16 cellular contexts compared by ENCODE assay signal in the genomic region with DNA sequence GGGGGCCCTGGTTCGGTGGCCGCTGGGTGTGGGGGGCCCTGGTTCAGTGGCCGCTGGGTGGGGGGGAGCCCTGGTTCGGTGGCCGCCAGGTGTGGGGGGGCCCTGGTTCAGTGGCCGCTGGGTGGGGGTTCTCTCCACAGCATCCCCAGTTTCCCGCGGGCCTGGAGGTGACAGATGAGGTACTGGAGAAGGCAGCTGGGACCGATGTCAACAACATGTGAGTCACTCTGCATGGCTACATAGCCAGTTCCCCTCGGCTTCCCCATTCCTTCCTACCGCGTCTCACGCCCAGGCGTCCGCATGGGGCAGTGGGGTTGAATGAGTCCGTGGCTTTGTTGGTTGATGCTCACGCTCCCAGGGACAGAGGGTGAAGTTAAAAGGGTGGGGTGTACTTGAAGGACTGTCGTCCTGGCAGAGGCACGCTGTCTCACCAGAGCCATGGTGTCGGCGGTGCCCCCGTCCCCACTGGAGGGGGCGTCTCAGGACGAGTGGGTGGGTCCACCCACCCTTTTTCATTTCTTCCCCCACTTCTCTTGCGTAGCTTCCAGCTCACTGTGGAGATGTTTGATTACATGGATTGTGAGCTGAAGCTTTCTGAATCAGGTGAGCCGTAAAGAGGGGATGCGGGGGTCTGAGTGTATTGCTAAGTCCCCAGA. TPM values are rescaled to one million over a fixed set of nuclear protein-coding genes. Genes with fewer than 3 reads are reported as not detected.
DNase-seq lines count a peak whose midpoint lies in the region; ATAC-seq and TF ChIP-seq lines count a peak whose summit lies in the region.
"Had no signal": no experiment of that assay in that cellular context is flagged by ENCODE, and none has a peak within 500 bp of the region (broad histone marks: within the 10 kb centered on the region; RNA-seq: fewer than 3 reads in every experiment).

No MANE protein-coding gene starts in this region.

- peak; percentile 44 for DNase-seq in ELR (ENCODE audit: low read depth)
- peak; percentile 49 for DNase-seq in RPMI7951 (ENCODE audit: low read depth)
- peak; percentile 70 to 71 for DNase-seq in fibroblast of lung (ENCODE audit: low read depth in 2 of 2)
- no peak for DNase-seq in suprapubic skin (ENCODE audit: low spot score in 2 of 2)
- DNase-seq in NCI-H1930 (lab: John Stamatoyannopoulos, UW) = no peak
- DNase-seq in hepatic stellate cell (ENCODE audit: low spot score) = no peak
- DNase-seq: activated CD8-positive, alpha-beta T cell treated with anti-CD3 and anti-CD28 coated beads for 36 hours; activated effector memory CD4-positive, alpha-beta T cell treated with Interleukin-2 at 50 U/mL for 16 hours; effector memory CD4-positive, alpha-beta T cell; KBM-7; left colon; naive B cell; NCI-H187 treated with DMSO at 0.1 percent for 48 hours; SIG-M5 had no signal

- no peak for TF ChIP-seq POLR2A in suprapubic skin (IDR thresholded peaks at IDR 0.05)

- H2AFZ ChIP-seq in fibroblast of lung (ENCODE audit: low read length) = no peak overlapping the region
- H2AFZ ChIP-seq: GM23338 had no signal

- H3K27ac ChIP-seq in fibroblast of lung (ENCODE audit: insufficient read depth, low read length) (no peak overlapping the region), suprapubic skin (peak overlapping the region; percentile 88)

- H3K4me1 ChIP-seq in fibroblast of lung (ENCODE audit: control insufficient read depth, extremely low read depth, insufficient read depth, low read length) (peaks cover 9% of the 10 kb centered on the region), suprapubic skin (peaks cover 40% of the 10 kb centered on the region)

- ATAC-seq in HG02588 (IDR thresholded peaks at IDR 0.05; ENCODE audit: unreplicated experiment) = no peak
- ATAC-seq: activated CD8-positive, alpha-beta T cell treated with anti-CD3 and anti-CD28 coated beads for 36 hours; GM23338; left colon had no signal

- H3K36me3 ChIP-seq in fibroblast of lung (ENCODE audit: control insufficient read depth, insufficient read depth, low read length) (no peaks in the 10 kb centered on the region), suprapubic skin (peaks cover 25% of the 10 kb centered on the region)

- H3K9ac ChIP-seq in fibroblast of lung (ENCODE audit: insufficient read depth, low read length) = no peak overlapping the region

- H3K79me2 ChIP-seq in fibroblast of lung (ENCODE audit: control insufficient read depth, insufficient read depth, low read length) = no peaks in the 10 kb centered on the region

- no peaks in the 10 kb centered on the region for H3K27me3 ChIP-seq in fibroblast of lung (ENCODE audit: control insufficient read depth, insufficient read depth, low read length)
- H3K27me3 ChIP-seq in suprapubic skin = no peaks in the 10 kb centered on the region

- TF ChIP-seq CTCF in fibroblast of lung (conservative IDR thresholded peaks at IDR 0.05 in 1 of 2, IDR thresholded peaks at IDR 0.05 in 1 of 2; ENCODE audit: low read depth in 1 of 2, low read length in 2 of 2) (no peak), suprapubic skin (IDR thresholded peaks at IDR 0.05) (no peak)

- no peaks in the 10 kb centered on the region for H4K20me1 ChIP-seq in fibroblast of lung (ENCODE audit: control insufficient read depth, extremely low read depth, insufficient read depth, low read length)

- TF ChIP-seq EP300 in suprapubic skin (IDR thresholded peaks at IDR 0.05) = no peak

- H3K4me3 ChIP-seq in fibroblast of lung (replicated peaks in 1 of 4; ENCODE audit: control extremely low read depth in 1 of 4, insufficient read depth in 1 of 4, low read depth in 3 of 4, low read length in 4 of 4) = no peak overlapping the region
- no peak overlapping the region for H3K4me3 ChIP-seq in suprapubic skin
- H3K4me3 ChIP-seq: GM23338 had no signal

- no peak overlapping the region for H3K4me2 ChIP-seq in fibroblast of lung (ENCODE audit: extremely low read depth, insufficient read depth, low read length)
- H3K4me2 ChIP-seq: GM23338 had no signal

- 78% methylated on average over 19 of the region's 27 CpGs for WGBS in suprapubic skin

- H3K9me3 ChIP-seq in fibroblast of lung (ENCODE audit: control insufficient read depth, insufficient read depth, low read depth, low read length) (no peaks in the 10 kb centered on the region), suprapubic skin (no peaks in the 10 kb centered on the region)

RNA-seq across cellular contexts. Expression of a gene that starts 15.6 kb away (rescaled TPM):
- 3.8 and 4.2 TPM in 2 replicates for total RNA-seq in RPMI7951 (2014; rRNA removed; shearing (Covaris generic))
- total RNA-seq in fibroblast of lung = 10.0 and 21.3 TPM in 2 replicates
- 3.4 and 5.5 TPM in 2 replicates for polyA plus RNA-seq in fibroblast of lung
- polyA plus RNA-seq in fibroblast of lung (2012) = 4.4 and 7.7 TPM in 2 replicates
- polyA minus RNA-seq in fibroblast of lung (ENCODE audit: low replicate concordance) = 50.0 and 59.5 TPM in 2 replicates
- total RNA-seq in suprapubic skin = 100 to 1,000 TPM; 162 to 289 (median 200) TPM

RNA-seq across cellular contexts. Expression of a gene that starts 45.1 kb away (rescaled TPM):
- 35.8 and 56.9 TPM in 2 replicates for total RNA-seq in RPMI7951 (2014; rRNA removed; shearing (Covaris generic))
- 7.7 and 10.7 TPM in 2 replicates for total RNA-seq in fibroblast of lung
- 25.6 and 34.4 TPM in 2 replicates for polyA plus RNA-seq in fibroblast of lung
- polyA plus RNA-seq in fibroblast of lung (2012) = 18.7 and 22.9 TPM in 2 replicates
- 12.8 and 15.1 TPM in 2 replicates for polyA minus RNA-seq in fibroblast of lung (ENCODE audit: low replicate concordance)
- 10 to 100 TPM; 42.0 to 67.1 (median 63.0) TPM for total RNA-seq in suprapubic skin

Comparison
In these comparisons a context has a peak if more than half of its experiments do, and no peak if none do; other contexts are left out.
1. DNase-seq: peak in ELR (single experiment), RPMI7951 (single experiment) and fibroblast of lung (2 of 2); none in suprapubic skin (0 of 2), NCI-H1930 (0 of 2) and hepatic stellate cell (single experiment).